Comparison of ENCODE assay signal across 8 cellular contexts in the genomic region with DNA sequence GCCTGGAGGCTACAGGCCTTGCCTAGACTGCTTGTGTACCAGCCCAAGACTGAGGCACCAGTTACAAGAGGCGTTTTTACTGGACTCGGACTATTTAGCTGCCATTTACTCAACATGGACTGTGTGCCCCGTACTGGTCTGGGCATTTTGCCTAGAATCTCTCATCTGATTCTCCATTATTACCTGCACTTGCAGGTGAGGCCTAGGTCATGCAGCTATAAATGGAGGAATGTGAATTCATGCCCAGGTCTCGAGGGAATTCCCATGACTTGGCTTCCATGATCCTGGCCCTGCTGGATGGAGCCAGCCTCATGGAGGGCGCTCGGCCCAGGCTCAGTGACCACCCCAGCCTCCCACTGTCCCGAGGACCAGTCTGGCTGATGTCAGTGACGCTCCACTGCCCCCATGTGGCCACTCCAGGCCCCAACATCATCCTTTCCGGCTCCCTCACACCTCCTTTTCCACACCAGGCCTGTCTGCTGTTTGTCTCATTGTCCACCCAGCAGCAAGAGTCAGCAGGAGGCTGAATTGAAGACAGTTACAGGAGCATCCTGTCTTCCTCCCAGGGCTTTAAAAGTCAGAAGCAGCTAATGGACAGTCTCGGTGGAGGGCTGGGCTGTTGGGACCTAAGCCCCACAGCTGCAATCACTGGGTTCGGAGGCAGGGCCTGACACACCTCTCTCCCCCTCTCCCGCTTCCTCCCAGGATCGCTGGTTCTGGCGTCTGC. TPM values are rescaled to one million over a fixed set of nuclear protein-coding genes. Genes with fewer than 3 reads are reported as not detected.
DNase-seq lines count a peak whose midpoint lies in the region; ATAC-seq, FAIRE-seq and TF ChIP-seq lines count a peak whose summit lies in the region.

No MANE protein-coding gene starts in this region.

- peak; percentile 95 for DNase-seq in ELF-1 (ENCODE audit: low read depth, low spot score)
- peak; percentile 97 for DNase-seq in HuH-7.5 (ENCODE audit: low spot score)
- peak; percentile 77 for DNase-seq in SKM-1 (lab: John Stamatoyannopoulos, UW; ENCODE audit: unreplicated experiment)
- DNase-seq in GM12878 (ENCODE audit: low read depth, low spot score): no peak
- DNase-seq in iPS DF 4.7 (ENCODE audit: extremely low read depth, low spot score): peak; percentile 76
- peak; percentile 89 for DNase-seq in small intestine

- POLR2A ChIA-PET in GM12878 (lab: Charles Lee): interaction anchor here (0.6 kb wide), 1 partner anchor 1160 kb away, joined by 5 read pairs; no protein-coding TSS in a partner anchor

- CTCF ChIA-PET in GM12878 (lab: Yijun Ruan, JAX): interaction anchor here (0.6 to 9.6 kb wide), 15 partner anchors 8 to 1112 kb away, joined by 3 to 98 read pairs (median 3); a partner anchor contains a TSS

- H2AFZ ChIP-seq in GM12878 (ENCODE audit: control insufficient read depth, low read depth, low read length): no peak overlapping the region

- FAIRE-seq in GM12878 (lab: Jason Lieb, UNC) (peak; percentile 65), small intestine (lab: Jason Lieb, UNC) (no peak)

- WGBS in GM12878 (ENCODE audit: insufficient coverage, insufficient replicate concordance, low lambda C conversion rate, missing lambda C conversion rate): 53% methylated on average over 14 of the region's 14 CpGs
- WGBS in small intestine, 3 donors: 42 to 52% (median 51%) methylated on average over 14 of the region's 14 CpGs

- H3K4me3 ChIP-seq in GM12878 (no peak overlapping the region), small intestine (ENCODE audit: low read depth in 1 of 2, low read length in 2 of 2) (no peak overlapping the region)

- H3K27ac ChIP-seq in GM12878 (ENCODE audit: control insufficient read depth, insufficient read depth): no peak overlapping the region
- peak overlapping the region in 1 of 2 donors; percentile 22 for H3K27ac ChIP-seq in small intestine (ENCODE audit: low read depth in 1 of 2, low read length in 1 of 2)

- intact Hi-C loops in GM12878 (cut with micrococcal nuclease; ENCODE audit: unreplicated experiment): loop anchor here (1.0 to 5.0 kb wide), 3 partner anchors 124 to 435 kb away; no protein-coding TSS in a partner anchor

- H3K4me2 ChIP-seq in GM12878 (ENCODE audit: control insufficient read depth, insufficient read depth): no peak overlapping the region

- no peaks in the 10 kb centered on the region for H4K20me1 ChIP-seq in GM12878 (ENCODE audit: control insufficient read depth, insufficient read depth)

- no TSS peak for BruUV-seq in GM12878 (replicated peaks; lab: Mats Ljungman, UMichigan)

- H3K79me2 ChIP-seq in GM12878 (ENCODE audit: control insufficient read depth, insufficient read depth, low read length): no peaks in the 10 kb centered on the region

- peak; percentile 76 for TF ChIP-seq RAD21 in GM12878 (IDR thresholded peaks at IDR 0.05; ENCODE audit: insufficient read depth, low read depth, low read length)

- in situ Hi-C loops in GM12878 (cut with MboI): loop anchor here (5.0 to 25.0 kb wide), 2 partner anchors 122 to 432 kb away; a partner anchor contains a TSS

- H3K36me3 ChIP-seq in GM12878 (ENCODE audit: control insufficient read depth in 2 of 2, insufficient read depth in 2 of 2, low read length in 1 of 2) (no peaks in the 10 kb centered on the region), small intestine (ENCODE audit: control insufficient read depth in 2 of 2, insufficient read depth in 2 of 2, low read length in 2 of 2) (peaks cover 2 to 6% of the 10 kb centered on the region in 2 donors)

- H3K9ac ChIP-seq in GM12878 (ENCODE audit: control insufficient read depth, insufficient read depth, low read length): no peak overlapping the region

- H3K27me3 ChIP-seq in GM12878 (replicated peaks in 1 of 2; ENCODE audit: control insufficient read depth in 2 of 2, insufficient read depth in 2 of 2, low read length in 1 of 2): no peaks in the 10 kb centered on the region
- H3K27me3 ChIP-seq in small intestine (ENCODE audit: control insufficient read depth in 2 of 2, insufficient read depth in 2 of 2, low read length in 2 of 2): no peaks in the 10 kb centered on the region

- RAD21 ChIA-PET in GM12878 (lab: Charles Lee; ENCODE audit: unreplicated experiment): interaction anchor here (0.6 to 2.0 kb wide), 3 partner anchors 124 to 563 kb away, joined by 3 to 14 read pairs (median 3); no protein-coding TSS in a partner anchor

- no peak for TF ChIP-seq EP300 in GM12878 (IDR thresholded peaks at IDR 0.05; ENCODE audit: borderline replicate concordance in 1 of 2, control insufficient read depth in 1 of 2, low read depth in 2 of 2, low read length in 2 of 2)

- no peaks in the 10 kb centered on the region for H3K9me3 ChIP-seq in GM12878 (replicated peaks; ENCODE audit: control insufficient read depth, insufficient read depth, low read length)
- no peaks in the 10 kb centered on the region for H3K9me3 ChIP-seq in small intestine (ENCODE audit: control insufficient read depth, low read depth)

- ATAC-seq in GM12878: peak; percentile 96
- no peak for ATAC-seq in GM18505 (IDR thresholded peaks at IDR 0.05; ENCODE audit: unreplicated experiment)
- ATAC-seq in GM18498 (IDR thresholded peaks at IDR 0.05; ENCODE audit: unreplicated experiment): no peak

- TF ChIP-seq CTCF in GM12878 (IDR thresholded peaks at IDR 0.05 in 2 of 3, conservative IDR thresholded peaks at IDR 0.05 in 1 of 3; ENCODE audit: control insufficient read depth in 2 of 3, extremely low read depth in 1 of 3, insufficient read depth in 1 of 3, low read depth in 3 of 3, low read length in 3 of 3): peak; percentile 78 to 83 (median 82)

- TF ChIP-seq POLR2A in GM12878 (IDR thresholded peaks at IDR 0.05; ENCODE audit: low read depth, low read length) (no peak), GM18505 (IDR thresholded peaks at IDR 0.05; ENCODE audit: borderline replicate concordance, extremely low read depth, insufficient read depth, insufficient read length) (no peak)

- H3K4me1 ChIP-seq in GM12878 (ENCODE audit: control insufficient read depth, insufficient read depth, low read length) (no peaks in the 10 kb centered on the region), small intestine (ENCODE audit: control insufficient read depth in 2 of 2, insufficient read depth in 1 of 2, low read depth in 1 of 2, low read length in 1 of 2) (peaks cover 0 to 2% of the 10 kb centered on the region in 2 donors)

- SMC1A ChIA-PET in GM12878 (lab: Charles Lee; ENCODE audit: uncharacterized antibody, unreplicated experiment): interaction anchor here (0.9 to 1.4 kb wide), 5 partner anchors 123 to 174 kb away, joined by 4 to 8 read pairs (median 6); a partner anchor contains a TSS

RNA-seq across cellular contexts. Expression of a gene that starts 8.7 kb away (rescaled TPM):
- 68.0 and 70.0 TPM in 2 replicates for total RNA-seq in GM12878 (2013; cell fraction: nucleolus; rRNA removed)
- total RNA-seq in GM12878 (2014; rRNA removed) (9.6 and 10.7 TPM in 2 replicates), GM12878 (2014; rRNA removed; fragmentation: Illumina TruSeq; extraction: Trizol) (6.2 and 7.1 TPM in 2 replicates), GM12878 (2021) (30.9 and 31.4 TPM in 2 replicates)
- polyA plus RNA-seq in GM12878 (2011; ENCODE audit: low read depth): 9.2 TPM
- polyA plus RNA-seq in GM12878 (2011; rRNA removed) (9.6 and 12.3 TPM in 2 replicates), GM12878 (2014; fragmentation: Illumina TruSeq; extraction: Trizol) (3.4 and 9.1 TPM in 2 replicates), GM12878 (2014; fragmentation: Nextera tagmentation; extraction: Ambion mirVana) (1 to 10 TPM; 2.0 to 3.6 TPM), GM12878 (2014; rRNA removed) (25.8 and 27.9 TPM in 2 replicates), GM12878 (2016; fragmentation: Nextera tagmentation; extraction: Ambion mirVana) (10 to 100 TPM; 18.3 to 20.0 TPM), small intestine (10 to 100 TPM; 28.4 to 88.8 (median 57.8) TPM)
- polyA plus RNA-seq in GM12878 (2011; cell fraction: cytosol; rRNA removed): 16.2 and 16.5 TPM in 2 replicates
- 31.7 and 36.4 TPM in 2 replicates for polyA plus RNA-seq in GM12878 (2011; cell fraction: nucleus; rRNA removed)
- 31.3 and 32.3 TPM in 2 replicates for polyA plus RNA-seq in GM12878 (2012)
- polyA minus RNA-seq in GM12878 (2011; rRNA and poly(A)+ RNA removed): 10.9 and 26.3 TPM in 2 replicates
- 12.2 and 16.9 TPM in 2 replicates for polyA minus RNA-seq in GM12878 (2011; cell fraction: cytosol; rRNA and poly(A)+ RNA removed)
- 35.1 and 46.4 TPM in 2 replicates for polyA minus RNA-seq in GM12878 (2011; cell fraction: nucleus; rRNA and poly(A)+ RNA removed)

RNA-seq across cellular contexts. Expression of a gene that starts 15.4 kb away (rescaled TPM):
- total RNA-seq in GM12878 (2013; cell fraction: nucleolus; rRNA removed): 28.7 and 28.9 TPM in 2 replicates
- 189 and 194 TPM in 2 replicates for total RNA-seq in GM12878 (2014; rRNA removed)
- total RNA-seq in GM12878 (2014; rRNA removed; fragmentation: Illumina TruSeq; extraction: Trizol): 120 and 127 TPM in 2 replicates
- total RNA-seq in GM12878 (2021): 163 and 168 TPM in 2 replicates
- polyA plus RNA-seq in GM12878 (2011; ENCODE audit: low read depth): 83.6 TPM
- polyA plus RNA-seq in GM12878 (2011; rRNA removed): 91.4 and 179 TPM in 2 replicates
- 259 and 394 TPM in 2 replicates for polyA plus RNA-seq in GM12878 (2011; cell fraction: cytosol; rRNA removed)
- polyA plus RNA-seq in GM12878 (2011; cell fraction: nucleus; rRNA removed): 240 and 253 TPM in 2 replicates
- polyA plus RNA-seq in GM12878 (2012): 92.0 and 97.7 TPM in 2 replicates
- polyA plus RNA-seq in GM12878 (2014; fragmentation: Illumina TruSeq; extraction: Trizol): 88.4 and 164 TPM in 2 replicates
- polyA plus RNA-seq in GM12878 (2014; fragmentation: Nextera tagmentation; extraction: Ambion mirVana): 100 to 1,000 TPM; 405 to 607 TPM
- polyA plus RNA-seq in GM12878 (2014; rRNA removed): 204 and 214 TPM in 2 replicates
- polyA plus RNA-seq in GM12878 (2016; fragmentation: Nextera tagmentation; extraction: Ambion mirVana): 100 to 1,000 TPM; 256 to 277 TPM
- polyA minus RNA-seq in GM12878 (2011; rRNA and poly(A)+ RNA removed): 121 and 171 TPM in 2 replicates
- 35.1 and 47.9 TPM in 2 replicates for polyA minus RNA-seq in GM12878 (2011; cell fraction: cytosol; rRNA and poly(A)+ RNA removed)
- polyA minus RNA-seq in GM12878 (2011; cell fraction: nucleus; rRNA and poly(A)+ RNA removed): 25.6 and 46.9 TPM in 2 replicates
- 100 to 1,000 TPM; 255 to 394 (median 313) TPM for polyA plus RNA-seq in small intestine

RNA-seq across cellular contexts. Expression of a gene that starts 23.0 kb away (rescaled TPM):
- total RNA-seq in GM12878 (2013; cell fraction: nucleolus; rRNA removed): not detected in 2 replicates
- not detected in 2 replicates for total RNA-seq in GM12878 (2014; rRNA removed)
- total RNA-seq in GM12878 (2014; rRNA removed; fragmentation: Illumina TruSeq; extraction: Trizol): not detected in 2 replicates
- not detected in 2 replicates for total RNA-seq in GM12878 (2021)
- not detected for polyA plus RNA-seq in GM12878 (2011; ENCODE audit: low read depth)
- not detected in 2 replicates for polyA plus RNA-seq in GM12878 (2011; rRNA removed)
- not detected in 2 replicates for polyA plus RNA-seq in GM12878 (2011; cell fraction: cytosol; rRNA removed)
- not detected in 2 replicates for polyA plus RNA-seq in GM12878 (2011; cell fraction: nucleus; rRNA removed)
- 0.05 TPM in 1 of 2 replicates, not detected in the other for polyA plus RNA-seq in GM12878 (2012)
- not detected in 2 replicates for polyA plus RNA-seq in GM12878 (2014; fragmentation: Illumina TruSeq; extraction: Trizol)
- not detected for polyA plus RNA-seq in GM12878 (2014; fragmentation: Nextera tagmentation; extraction: Ambion mirVana)
- not detected in 2 replicates for polyA plus RNA-seq in GM12878 (2014; rRNA removed)
- polyA plus RNA-seq in GM12878 (2016; fragmentation: Nextera tagmentation; extraction: Ambion mirVana): not detected
- polyA minus RNA-seq in GM12878 (2011; rRNA and poly(A)+ RNA removed): not detected in 2 replicates
- not detected in 2 replicates for polyA minus RNA-seq in GM12878 (2011; cell fraction: cytosol; rRNA and poly(A)+ RNA removed)
- not detected in 2 replicates for polyA minus RNA-seq in GM12878 (2011; cell fraction: nucleus; rRNA and poly(A)+ RNA removed)
- polyA plus RNA-seq in small intestine: under 1 TPM in 1 of 3 donors, not detected in 2; 0.27 TPM

RNA-seq across cellular contexts. Expression of a gene that starts 42.7 kb away (rescaled TPM):
- total RNA-seq in GM12878 (2013; cell fraction: nucleolus; rRNA removed): not detected in 2 replicates
- total RNA-seq in GM12878 (2014; rRNA removed) (not detected in 2 replicates), GM12878 (2014; rRNA removed; fragmentation: Illumina TruSeq; extraction: Trizol) (not detected in 2 replicates), GM12878 (2021) (not detected in 2 replicates)
- polyA plus RNA-seq in GM12878 (2011; ENCODE audit: low read depth): 0.12 TPM
- polyA plus RNA-seq in GM12878 (2011; rRNA removed) (0.01 TPM in 1 of 2 replicates, not detected in the other), GM12878 (2014; fragmentation: Illumina TruSeq; extraction: Trizol) (0.01 TPM in 1 of 2 replicates, not detected in the other), GM12878 (2014; fragmentation: Nextera tagmentation; extraction: Ambion mirVana) (under 1 TPM; 0.02 to 0.04 TPM), GM12878 (2014; rRNA removed) (0.03 TPM in 1 of 2 replicates, not detected in the other), GM12878 (2016; fragmentation: Nextera tagmentation; extraction: Ambion mirVana) (under 1 TPM; 0.06 to 0.11 TPM), small intestine (1 to 10 TPM in 1 of 3 donors, under 1 TPM in 2; 0.54 to 1.3 (median 0.67) TPM)
- polyA plus RNA-seq in GM12878 (2011; cell fraction: cytosol; rRNA removed): not detected in 2 replicates
- polyA plus RNA-seq in GM12878 (2011; cell fraction: nucleus; rRNA removed): not detected in 2 replicates
- polyA plus RNA-seq in GM12878 (2012): 0.21 and 0.27 TPM in 2 replicates
- polyA minus RNA-seq in GM12878 (2011; rRNA and poly(A)+ RNA removed): not detected in 2 replicates
- not detected in 2 replicates for polyA minus RNA-seq in GM12878 (2011; cell fraction: cytosol; rRNA and poly(A)+ RNA removed)
- not detected in 2 replicates for polyA minus RNA-seq in GM12878 (2011; cell fraction: nucleus; rRNA and poly(A)+ RNA removed)
